ENCODE assay signal across 40 cellular contexts in genomic region chr2:11615209-11615608, GRCh38. TPM values are rescaled to one million over a fixed set of nuclear protein-coding genes. Genes with fewer than 3 reads are reported as not detected.
"Had no signal": no experiment of that assay in that cellular context is flagged by ENCODE, and none has a peak within 500 bp of the region (broad histone marks: within the 10 kb centered on the region; RNA-seq: fewer than 3 reads in every experiment).

No MANE protein-coding gene starts in this region.

- H3K27ac ChIP-seq: adrenal gland, body of pancreas, colonic mucosa, epithelial cell of prostate, esophagus squamous epithelium, gastroesophageal sphincter, heart right ventricle had no signal

- H3K4me3 Mint-ChIP-seq: activated CD4-positive, alpha-beta memory T cell treated with anti-CD3 and anti-CD28 coated beads for 36 hours; activated CD4-positive, alpha-beta T cell treated with anti-CD3 and anti-CD28 coated beads for 36 hours; activated CD4-positive, alpha-beta T cell treated with anti-CD3 and anti-CD28 coated beads, Interleukin-2, amount 10 ng/mL, durations not matched to agents 24 days and 14 days; activated CD8-positive, alpha-beta memory T cell treated with anti-CD3 and anti-CD28 coated beads, Interleukin-2, amount 10 ng/mL, durations not matched to agents 7 days and 5 days; activated CD8-positive, alpha-beta T cell treated with anti-CD3 and anti-CD28 coated beads, Interleukin-2, amount 10 ng/mL, durations not matched to agents 7 days and 5 days; activated naive CD4-positive, alpha-beta T cell treated with anti-CD3 and anti-CD28 coated beads for 36 hours; activated naive CD4-positive, alpha-beta T cell treated with anti-CD3 and anti-CD28 coated beads, Interleukin-2, amount 50 U/mL, for 24 hours; activated naive CD8-positive, alpha-beta T cell treated with anti-CD3 and anti-CD28 coated beads for 36 hours; activated naive CD8-positive, alpha-beta T cell treated with anti-CD3 and anti-CD28 coated beads, Interleukin-2, amount 50 U/mL, for 24 hours; activated T-helper 1 cell treated with anti-CD3 and anti-CD28 coated beads, Interleukin-12 subunit alpha, Interleukin-12 subunit beta, Interleukin-2, Interleukin-4 antibody, amounts not matched to agents 30 ng/mL and 10 ng/mL and 1 ng/mL, durations not matched to agents 14 hours and 24 hours and 36 hours; T-helper 17 cell; T-helper 2 cell treated with Interferon-gamma antibody and Interleukin-4, amounts not matched to agents 5 μg/mL and 100 μg/mL, for 36 hours had no signal

- H3K27me3 Mint-ChIP-seq: activated CD4-positive, alpha-beta memory T cell treated with anti-CD3 and anti-CD28 coated beads for 36 hours; activated CD4-positive, alpha-beta T cell treated with anti-CD3 and anti-CD28 coated beads for 36 hours; activated CD4-positive, alpha-beta T cell treated with anti-CD3 and anti-CD28 coated beads, Interleukin-2, amount 10 ng/mL, durations not matched to agents 24 days and 14 days; activated CD8-positive, alpha-beta memory T cell treated with anti-CD3 and anti-CD28 coated beads, Interleukin-2, amount 10 ng/mL, durations not matched to agents 7 days and 5 days; activated naive CD4-positive, alpha-beta T cell treated with anti-CD3 and anti-CD28 coated beads, Interleukin-2, amount 50 U/mL, for 24 hours; activated naive CD8-positive, alpha-beta T cell treated with anti-CD3 and anti-CD28 coated beads for 36 hours; activated naive CD8-positive, alpha-beta T cell treated with anti-CD3 and anti-CD28 coated beads, Interleukin-2, amount 50 U/mL, for 24 hours had no signal

- DNase-seq: activated CD4-positive, alpha-beta memory T cell treated with anti-CD3 and anti-CD28 coated beads for 36 hours; activated CD4-positive, alpha-beta T cell treated with anti-CD3 and anti-CD28 coated beads for 36 hours; activated CD4-positive, alpha-beta T cell treated with anti-CD3 and anti-CD28 coated beads, Interleukin-2, amount 10 ng/mL, durations not matched to agents 24 days and 14 days; activated CD4-positive, CD25-positive, alpha-beta regulatory T cell; activated CD4-positive, CD25-positive, alpha-beta regulatory T cell treated with anti-CD3 and anti-CD28 coated beads, Interleukin-2, amount 50 U/mL, for 72 hours; activated CD8-positive, alpha-beta memory T cell treated with anti-CD3 and anti-CD28 coated beads, Interleukin-2, amount 10 ng/mL, durations not matched to agents 7 days and 5 days; activated CD8-positive, alpha-beta memory T cell treated with anti-CD3 and anti-CD28 coated beads, Interleukin-2, amount 50 U/mL, for 4 hours; activated CD8-positive, alpha-beta T cell treated with anti-CD3 and anti-CD28 coated beads, Interleukin-2, amount 10 ng/mL, durations not matched to agents 7 days and 5 days; activated effector memory CD4-positive, alpha-beta T cell treated with anti-CD3 and anti-CD28 coated beads, Interleukin-2, amount 50 U/mL, for 16 hours; activated naive CD4-positive, alpha-beta T cell treated with anti-CD3 and anti-CD28 coated beads for 36 hours; activated naive CD8-positive, alpha-beta T cell treated with anti-CD3 and anti-CD28 coated beads for 36 hours; activated naive CD8-positive, alpha-beta T cell treated with anti-CD3 and anti-CD28 coated beads, Interleukin-2, amount 50 U/mL, for 24 hours; activated T-cell treated with anti-CD3 and anti-CD28 coated beads, Interleukin-2, amount 50 U/mL, for 1 hour; activated T-cell treated with anti-CD3 and anti-CD28 coated beads, Interleukin-2, amount 50 U/mL, for 48 hours; adrenal gland; amygdala; body of pancreas; caudate nucleus; colonic mucosa; effector CD8-positive, alpha-beta T cell; esophagus squamous epithelium; foreskin melanocyte; heart right ventricle; T-helper 1 cell; T-helper 17 cell had no signal

- H3K9me3 ChIP-seq: adrenal gland, body of pancreas, colonic mucosa, esophagus squamous epithelium, gastroesophageal sphincter, heart right ventricle had no signal

- H3K27ac Mint-ChIP-seq: activated CD4-positive, alpha-beta memory T cell treated with anti-CD3 and anti-CD28 coated beads for 36 hours; activated CD4-positive, alpha-beta T cell treated with anti-CD3 and anti-CD28 coated beads for 36 hours; activated CD4-positive, alpha-beta T cell treated with anti-CD3 and anti-CD28 coated beads, Interleukin-2, amount 10 ng/mL, durations not matched to agents 24 days and 14 days; activated CD8-positive, alpha-beta memory T cell treated with anti-CD3 and anti-CD28 coated beads, Interleukin-2, amount 10 ng/mL, durations not matched to agents 7 days and 5 days; activated CD8-positive, alpha-beta T cell treated with anti-CD3 and anti-CD28 coated beads, Interleukin-2, amount 10 ng/mL, durations not matched to agents 7 days and 5 days; activated naive CD4-positive, alpha-beta T cell treated with anti-CD3 and anti-CD28 coated beads for 36 hours; activated naive CD4-positive, alpha-beta T cell treated with anti-CD3 and anti-CD28 coated beads, Interleukin-2, amount 50 U/mL, for 24 hours; activated naive CD8-positive, alpha-beta T cell treated with anti-CD3 and anti-CD28 coated beads for 36 hours; activated naive CD8-positive, alpha-beta T cell treated with anti-CD3 and anti-CD28 coated beads, Interleukin-2, amount 50 U/mL, for 24 hours; activated T-helper 1 cell treated with anti-CD3 and anti-CD28 coated beads, Interleukin-12 subunit alpha, Interleukin-12 subunit beta, Interleukin-2, Interleukin-4 antibody, amounts not matched to agents 30 ng/mL and 10 ng/mL and 1 ng/mL, durations not matched to agents 14 hours and 24 hours and 36 hours; activated T-helper 2 cell treated with anti-CD3 and anti-CD28 coated beads, Interferon-gamma antibody, Interleukin-2, Interleukin-4, amounts not matched to agents 10 μg/mL and 5 μg/mL and 100 μg/mL, durations not matched to agents 14 hours and 24 hours and 36 hours; T-helper 17 cell; T-helper 2 cell treated with Interferon-gamma antibody and Interleukin-4, amounts not matched to agents 5 μg/mL and 100 μg/mL, for 36 hours had no signal

- ATAC-seq: activated CD4-positive, alpha-beta T cell treated with anti-CD3 and anti-CD28 coated beads for 36 hours; activated CD8-positive, alpha-beta memory T cell treated with anti-CD3 and anti-CD28 coated beads, Interleukin-2, amount 10 ng/mL, durations not matched to agents 7 days and 5 days; activated CD8-positive, alpha-beta T cell treated with anti-CD3 and anti-CD28 coated beads, Interleukin-2, amount 10 ng/mL, durations not matched to agents 7 days and 5 days; activated naive CD8-positive, alpha-beta T cell treated with anti-CD3 and anti-CD28 coated beads, Interleukin-2, amount 50 U/mL, for 24 hours; body of pancreas; gastroesophageal sphincter; heart right ventricle; T-helper 17 cell had no signal

- H3K36me3 ChIP-seq: adrenal gland, colonic mucosa, esophagus squamous epithelium had no signal

- H3K36me3 Mint-ChIP-seq: activated CD4-positive, alpha-beta memory T cell treated with anti-CD3 and anti-CD28 coated beads for 36 hours; activated CD8-positive, alpha-beta memory T cell treated with anti-CD3 and anti-CD28 coated beads, Interleukin-2, amount 10 ng/mL, durations not matched to agents 7 days and 5 days; activated naive CD4-positive, alpha-beta T cell treated with anti-CD3 and anti-CD28 coated beads, Interleukin-2, amount 50 U/mL, for 24 hours; activated naive CD8-positive, alpha-beta T cell treated with anti-CD3 and anti-CD28 coated beads for 36 hours had no signal

- H3K27me3 ChIP-seq: adrenal gland, body of pancreas, colonic mucosa, esophagus squamous epithelium, gastroesophageal sphincter, heart right ventricle had no signal

- H3K9me3 Mint-ChIP-seq: activated CD4-positive, alpha-beta memory T cell treated with anti-CD3 and anti-CD28 coated beads for 36 hours; activated CD4-positive, alpha-beta T cell treated with anti-CD3 and anti-CD28 coated beads, Interleukin-2, amount 10 ng/mL, durations not matched to agents 24 days and 14 days; activated naive CD4-positive, alpha-beta T cell treated with anti-CD3 and anti-CD28 coated beads for 36 hours; activated naive CD4-positive, alpha-beta T cell treated with anti-CD3 and anti-CD28 coated beads, Interleukin-2, amount 50 U/mL, for 24 hours; activated naive CD8-positive, alpha-beta T cell treated with anti-CD3 and anti-CD28 coated beads for 36 hours; activated naive CD8-positive, alpha-beta T cell treated with anti-CD3 and anti-CD28 coated beads, Interleukin-2, amount 50 U/mL, for 24 hours; activated T-helper 1 cell treated with anti-CD3 and anti-CD28 coated beads, Interleukin-12 subunit alpha, Interleukin-12 subunit beta, Interleukin-2, Interleukin-4 antibody, amounts not matched to agents 30 ng/mL and 10 ng/mL and 1 ng/mL, durations not matched to agents 14 hours and 24 hours and 36 hours; activated T-helper 2 cell treated with anti-CD3 and anti-CD28 coated beads, Interferon-gamma antibody, Interleukin-2, Interleukin-4, amounts not matched to agents 10 μg/mL and 5 μg/mL and 100 μg/mL, durations not matched to agents 14 hours and 24 hours and 36 hours; T-helper 2 cell treated with Interferon-gamma antibody and Interleukin-4, amounts not matched to agents 5 μg/mL and 100 μg/mL, for 36 hours had no signal

- H3K4me3 ChIP-seq: adrenal gland, body of pancreas, colonic mucosa, esophagus squamous epithelium, gastroesophageal sphincter, heart right ventricle had no signal

- H3K4me1 Mint-ChIP-seq: activated CD4-positive, alpha-beta T cell treated with anti-CD3 and anti-CD28 coated beads for 36 hours; activated CD4-positive, alpha-beta T cell treated with anti-CD3 and anti-CD28 coated beads, Interleukin-2, amount 10 ng/mL, durations not matched to agents 24 days and 14 days; activated CD8-positive, alpha-beta memory T cell treated with anti-CD3 and anti-CD28 coated beads, Interleukin-2, amount 10 ng/mL, durations not matched to agents 7 days and 5 days; activated naive CD4-positive, alpha-beta T cell treated with anti-CD3 and anti-CD28 coated beads, Interleukin-2, amount 50 U/mL, for 24 hours; activated naive CD8-positive, alpha-beta T cell treated with anti-CD3 and anti-CD28 coated beads for 36 hours; activated naive CD8-positive, alpha-beta T cell treated with anti-CD3 and anti-CD28 coated beads, Interleukin-2, amount 50 U/mL, for 24 hours had no signal

- H3K4me1 ChIP-seq: adrenal gland, body of pancreas, colonic mucosa, esophagus squamous epithelium, gastroesophageal sphincter, heart right ventricle had no signal

RNA-seq across cellular contexts. Expression of gene NTSR2, which starts 54.8 kb away (rescaled TPM):
- total RNA-seq: activated CD4-positive, alpha-beta memory T cell treated with anti-CD3 and anti-CD28 coated beads for 36 hours; activated CD4-positive, alpha-beta T cell treated with anti-CD3 and anti-CD28 coated beads for 36 hours; activated CD4-positive, alpha-beta T cell treated with anti-CD3 and anti-CD28 coated beads, Interleukin-2, amount 10 ng/mL, durations not matched to agents 24 days and 14 days; activated CD8-positive, alpha-beta memory T cell treated with anti-CD3 and anti-CD28 coated beads for 36 hours; activated CD8-positive, alpha-beta memory T cell treated with anti-CD3 and anti-CD28 coated beads, Interleukin-2, amount 10 ng/mL, durations not matched to agents 7 days and 5 days; activated CD8-positive, alpha-beta T cell treated with anti-CD3 and anti-CD28 coated beads, Interleukin-2, amount 10 ng/mL, durations not matched to agents 7 days and 5 days; activated naive CD4-positive, alpha-beta T cell treated with anti-CD3 and anti-CD28 coated beads for 36 hours; activated naive CD8-positive, alpha-beta T cell treated with anti-CD3 and anti-CD28 coated beads for 36 hours; activated T-helper 1 cell treated with anti-CD3 and anti-CD28 coated beads, Interleukin-12 subunit alpha, Interleukin-12 subunit beta, Interleukin-2, Interleukin-4 antibody, amounts not matched to agents 30 ng/mL and 10 ng/mL and 1 ng/mL, durations not matched to agents 14 hours and 24 hours and 36 hours; activated T-helper 2 cell treated with anti-CD3 and anti-CD28 coated beads, Interferon-gamma antibody, Interleukin-2, Interleukin-4, amounts not matched to agents 10 μg/mL and 5 μg/mL and 100 μg/mL, durations not matched to agents 14 hours and 24 hours and 36 hours; aorta; body of pancreas; chondrocyte; colonic mucosa; dermis microvascular lymphatic vessel endothelial cell; endothelial cell of umbilical vein; esophagus squamous epithelium; fibroblast of lung; fibroblast of villous mesenchyme; gastroesophageal sphincter; glomerular endothelial cell; T-helper 17 cell had no signal
- polyA plus RNA-seq: aorta, endothelial cell of umbilical vein, esophagus, fibroblast of lung had no signal
